9 cellular contexts compared by ENCODE assay signal in the genomic region with DNA sequence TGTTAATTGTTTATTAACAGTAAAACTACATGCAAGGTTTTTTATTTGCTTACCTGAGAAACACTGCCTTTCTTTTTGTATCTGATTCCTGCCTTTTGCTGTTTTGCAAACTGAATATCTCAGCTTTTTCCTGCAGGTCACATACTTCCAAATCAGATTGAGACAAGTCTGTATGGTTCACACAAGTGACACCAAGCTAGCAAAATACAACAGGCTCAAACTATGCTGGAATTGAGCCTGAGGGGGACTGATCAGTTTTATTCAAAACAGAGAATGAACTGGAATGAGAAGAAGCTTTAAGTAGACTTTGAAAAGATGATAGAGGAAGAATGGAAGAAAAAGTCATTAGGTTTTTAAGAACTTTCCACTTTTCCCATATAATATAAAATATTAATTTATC.
"Had no signal": no experiment of that assay in that cellular context is flagged by ENCODE, and none has a peak within 500 bp of the region (broad histone marks: within the 10 kb centered on the region; RNA-seq: fewer than 3 reads in every experiment).

No MANE protein-coding gene starts in this region.

- H3K4me1 ChIP-seq: HAP-1 had no signal

- H3K9me3 ChIP-seq: HAP-1 had no signal

- ATAC-seq: GM23338, HCT116 had no signal

- H2AFZ ChIP-seq: GM23248, GM23338 had no signal

- DNase-seq: GM23248, GOT3, H7, H9, HCEC 1CT, HFFc6 had no signal

- H3K9me3 Mint-ChIP-seq: GM23338, H9, HFFc6 had no signal

- H3K4me1 Mint-ChIP-seq: GM23338, H9 had no signal

- H3K4me3 Mint-ChIP-seq: GM23338, H9, HFFc6 had no signal

- H3K9ac ChIP-seq: GM23248 had no signal

- H3K4me3 ChIP-seq: GM23248, GM23338, HAP-1 had no signal

- H3K4me2 ChIP-seq: GM23338 had no signal

- H3K36me3 ChIP-seq: HAP-1 had no signal

- H3K27ac ChIP-seq: GM23248 had no signal

- H3K27ac Mint-ChIP-seq: GM23338, H9, HFFc6 had no signal
